In genomic region chr4:126762651-126763247, GRCh38 we compare ENCODE assay signal across 30 cellular contexts.
"Had no signal": no experiment of that assay in that cellular context is flagged by ENCODE, and none has a peak within 500 bp of the region (broad histone marks: within the 10 kb centered on the region; RNA-seq: fewer than 3 reads in every experiment).

No MANE protein-coding gene starts in this region.

- H3K36me3 ChIP-seq: pancreas, prostate gland, uterus, WERI-Rb-1 had no signal

- H3K4me1 Mint-ChIP-seq: mesothelial cell of epicardium, naive B cell had no signal

- H3K4me1 ChIP-seq: pancreas, prostate gland, uterus had no signal

- H3K27ac ChIP-seq: coronary artery, dorsolateral prefrontal cortex, pancreas, prostate gland, skin epidermis, uterus, WERI-Rb-1 had no signal

- H3K9me3 ChIP-seq: pancreas, prostate gland, uterus had no signal

- H3K4me3 ChIP-seq: coronary artery, dorsolateral prefrontal cortex, pancreas, prostate gland, skin epidermis, uterus had no signal

- H3K27me3 Mint-ChIP-seq: activated naive CD8-positive, alpha-beta T cell; naive B cell; stimulated activated naive CD8-positive, alpha-beta T cell treated with anti-CD3 and anti-CD28 coated beads, Interleukin-15, Interleukin-2, amounts not matched to agents 100 ng/mL and 50 ng/mL, for 24 hours; type B pancreatic cell had no signal

- H3K36me3 Mint-ChIP-seq: activated naive CD8-positive, alpha-beta T cell; mesothelial cell of epicardium; naive B cell; type B pancreatic cell had no signal

- ATAC-seq: activated CD4-positive, CD25-positive, alpha-beta regulatory T cell treated with anti-CD3 and anti-CD28 coated beads, Interleukin-2, amount 50 U/mL, for 24 hours; left colon; pancreas; sciatic nerve had no signal

- H3K9me3 Mint-ChIP-seq: stimulated activated naive CD8-positive, alpha-beta T cell treated with anti-CD3 and anti-CD28 coated beads, Interleukin-15, Interleukin-2, amounts not matched to agents 100 ng/mL and 50 ng/mL, for 24 hours; type B pancreatic cell had no signal

- H3K27me3 ChIP-seq: dorsolateral prefrontal cortex, pancreas, uterus had no signal

- H3K27ac Mint-ChIP-seq: activated naive CD8-positive, alpha-beta T cell; mesothelial cell of epicardium; naive B cell; stimulated activated naive CD8-positive, alpha-beta T cell treated with anti-CD3 and anti-CD28 coated beads, Interleukin-15, Interleukin-2, amounts not matched to agents 100 ng/mL and 50 ng/mL, for 24 hours; T-helper 1 cell treated with Interleukin-12 subunit alpha and Interleukin-12 subunit beta and Interleukin-4 antibody, amounts not matched to agents 30 μg/mL and 1 μg/mL, for 36 hours; type B pancreatic cell had no signal

- FAIRE-seq: pancreas, TTC549 had no signal

- H3K4me3 Mint-ChIP-seq: activated naive CD8-positive, alpha-beta T cell; mesothelial cell of epicardium; naive B cell; stimulated activated naive CD8-positive, alpha-beta T cell treated with anti-CD3 and anti-CD28 coated beads, Interleukin-15, Interleukin-2, amounts not matched to agents 100 ng/mL and 50 ng/mL, for 24 hours; T-helper 1 cell treated with Interleukin-12 subunit alpha and Interleukin-12 subunit beta and Interleukin-4 antibody, amounts not matched to agents 30 μg/mL and 1 μg/mL, for 36 hours; type B pancreatic cell had no signal

- DNase-seq: activated CD4-positive, alpha-beta T cell treated with anti-CD3 and anti-CD28 coated beads for 48 hours; activated CD4-positive, alpha-beta T cell treated with anti-CD3 and anti-CD28 coated beads, Interleukin-2, amount 50 U/mL, for 48 hours; activated CD8-positive, alpha-beta memory T cell treated with anti-CD3 and anti-CD28 coated beads for 24 hours; activated effector memory CD4-positive, alpha-beta T cell treated with Interleukin-2 at 50 U/mL for 16 hours; activated naive CD4-positive, alpha-beta T cell treated with Interleukin-2 at 50 U/mL for 16 hours; anterior cingulate cortex; dorsolateral prefrontal cortex; effector memory CD4-positive, alpha-beta T cell; foreskin fibroblast; islet precursor cell; left colon; naive B cell; pancreas; retina; stimulated activated CD4-positive, alpha-beta T cell treated with anti-CD3 and anti-CD28 coated beads, Interleukin-12 subunit alpha, Interleukin-12 subunit beta, amount 100 ng/mL, for 4 hours; stimulated activated CD4-positive, alpha-beta T cell treated with anti-CD3 and anti-CD28 coated beads, Interleukin-4, amount 100 ng/mL, for 1 hour; T-helper 9 cell; uterus; WERI-Rb-1 had no signal
